ENCODE assay signal across 9 cellular contexts in genomic region chr19:46404884-46405658, GRCh38. TPM values are rescaled to one million over a fixed set of nuclear protein-coding genes. Genes with fewer than 3 reads are reported as not detected.
DNase-seq lines count a peak whose midpoint lies in the region; ATAC-seq and TF ChIP-seq lines count a peak whose summit lies in the region.
"Had no signal": no experiment of that assay in that cellular context is flagged by ENCODE, and none has a peak within 500 bp of the region (broad histone marks: within the 10 kb centered on the region; RNA-seq: fewer than 3 reads in every experiment).

No MANE protein-coding gene starts in this region.

- H3K4me3 ChIP-seq in AG04450 (ENCODE audit: low read depth, low read length) = no peak overlapping the region
- peak overlapping the region; percentile 36 to 50 (median 42) for H3K4me3 ChIP-seq in esophagus muscularis mucosa

- H3K27ac ChIP-seq in AG04450 (ENCODE audit: low read depth, low read length) (no peak overlapping the region), esophagus muscularis mucosa (replicated peaks in 1 of 4) (peak overlapping the region; percentile 41 to 66 (median 53))

- ATAC-seq in naive thymus-derived CD8-positive, alpha-beta T cell = peak; percentile 49 to 52
- ATAC-seq in T-helper 17 cell = no peak
- ATAC-seq in HG03025 (IDR thresholded peaks at IDR 0.05; ENCODE audit: low FRiP score, unreplicated experiment) = no peak

- CTCF ChIA-PET in AG04450 (lab: Charles Lee) = interaction anchor here (0.8 to 8.2 kb wide), 6 partner anchors 8 to 137 kb away, joined by 3 to 66 read pairs (median 8); partner anchors contain the start of gene CCDC8

- TF ChIP-seq POLR2A in esophagus muscularis mucosa (IDR thresholded peaks at IDR 0.05; ENCODE audit: low read depth) = no peak

- POLR2A ChIA-PET in AG04450 (lab: Yijun Ruan, JAX) = interaction anchor here (0.6 to 0.9 kb wide), 2 partner anchors 8 to 58 kb away, joined by 3 to 9 read pairs; partner anchors contain the start of gene CCDC8
- POLR2A ChIA-PET in naive thymus-derived CD8-positive, alpha-beta T cell (lab: Charles Lee) = interaction anchor here (0.6 kb wide), 1 partner anchor 170 kb away, joined by 4 read pairs; no protein-coding TSS in a partner anchor

- peaks cover 12 to 55% (median 42%) of the 10 kb centered on the region in 4 donors for H3K4me1 ChIP-seq in esophagus muscularis mucosa

- peaks cover 34 to 86% (median 55%) of the 10 kb centered on the region in 5 donors for H3K27me3 Mint-ChIP-seq in naive thymus-derived CD8-positive, alpha-beta T cell
- H3K27me3 Mint-ChIP-seq in T-helper 17 cell = peaks cover 62% of the 10 kb centered on the region

- H3K27me3 ChIP-seq in AG04450 (ENCODE audit: control insufficient read depth, insufficient read depth, low read length) (no peaks in the 10 kb centered on the region), esophagus muscularis mucosa (peaks cover 0 to 93% (median 29%) of the 10 kb centered on the region in 4 donors)

- no peaks in the 10 kb centered on the region for H3K36me3 Mint-ChIP-seq in naive thymus-derived CD8-positive, alpha-beta T cell
- H3K36me3 Mint-ChIP-seq in T-helper 17 cell (ENCODE audit: low read depth) = peaks cover 15% of the 10 kb centered on the region

- H3K9me3 ChIP-seq in AG04450 (ENCODE audit: control insufficient read depth, insufficient read depth, low read length) (no peaks in the 10 kb centered on the region; the same call in 1 of the 2 replicates), esophagus muscularis mucosa (no peaks in the 10 kb centered on the region), T-helper 17 cell (ENCODE audit: control insufficient read depth, low read length, poor library complexity, severe bottlenecking) (no peaks in the 10 kb centered on the region)

- H3K4me3 Mint-ChIP-seq in naive thymus-derived CD8-positive, alpha-beta T cell = peak overlapping the region; percentile 14 to 90 (median 76)
- H3K4me3 Mint-ChIP-seq in T-helper 17 cell = no peak overlapping the region

- peaks cover 18 to 28% (median 22%) of the 10 kb centered on the region in 4 donors for H3K4me1 Mint-ChIP-seq in naive thymus-derived CD8-positive, alpha-beta T cell
- peaks cover 22% of the 10 kb centered on the region for H3K4me1 Mint-ChIP-seq in T-helper 17 cell

- DNase-seq in AG04450 (ENCODE audit: low read depth, low spot score) (no peak), HuH-7.5 (ENCODE audit: low spot score) (peak; percentile 68), esophagus muscularis mucosa (ENCODE audit: extremely low spot score) (no peak), T-helper 17 cell (no peak), RPMI8226 (no peak), GM20000 (ENCODE audit: low spot score) (no peak)
- no peak for DNase-seq in naive thymus-derived CD8-positive, alpha-beta T cell

- H3K36me3 ChIP-seq in esophagus muscularis mucosa = no peaks in the 10 kb centered on the region

- H3K9me3 Mint-ChIP-seq in naive thymus-derived CD8-positive, alpha-beta T cell = no peaks in the 10 kb centered on the region

- no peak for TF ChIP-seq EP300 in esophagus muscularis mucosa (IDR thresholded peaks at IDR 0.05)

- TF ChIP-seq CTCF in AG04450 (IDR thresholded peaks at IDR 0.05; ENCODE audit: low read depth, low read length) (peak; percentile 29; the same call in 1 of the 2 replicates), esophagus muscularis mucosa (IDR thresholded peaks at IDR 0.05) (peak in 1 of 3 experiments; percentile 15), GM20000 (IDR thresholded peaks at IDR 0.05; ENCODE audit: extremely low read depth, missing control alignments) (no peak)

- intact Hi-C loops in esophagus muscularis mucosa (cut with DNase I) = no loop called here

- 35% methylated on average over 36 of the region's 44 CpGs for WGBS in esophagus muscularis mucosa

- H3K27ac Mint-ChIP-seq in naive thymus-derived CD8-positive, alpha-beta T cell = no peak overlapping the region
- no peak overlapping the region for H3K27ac Mint-ChIP-seq in T-helper 17 cell

RNA-seq across cellular contexts. Expression of gene CCDC8, which starts 8.3 kb away (rescaled TPM):
- polyA plus RNA-seq in AG04450 (2011; rRNA removed) = 9.2 and 10.5 TPM in 2 replicates
- 11.3 and 12.4 TPM in 2 replicates for polyA minus RNA-seq in AG04450 (2011; rRNA and poly(A)+ RNA removed)
- total RNA-seq in esophagus muscularis mucosa (10 to 100 TPM in 1 of 4 donors, 1 to 10 TPM in 3; 4.5 to 11.6 (median 4.9) TPM), T-helper 17 cell (not detected)
- total RNA-seq in naive thymus-derived CD8-positive, alpha-beta T cell = not detected
- not detected for polyA plus RNA-seq in naive thymus-derived CD8-positive, alpha-beta T cell
- total RNA-seq: NCI-H460 had no signal

RNA-seq across cellular contexts. Expression of gene PNMA8C, which starts 23.7 kb away (rescaled TPM):
- polyA plus RNA-seq in AG04450 (2011; rRNA removed) = 0.19 and 0.21 TPM in 2 replicates
- polyA minus RNA-seq in AG04450 (2011; rRNA and poly(A)+ RNA removed) = 0.51 and 0.87 TPM in 2 replicates
- under 1 TPM; 0.13 to 0.42 (median 0.17) TPM for total RNA-seq in esophagus muscularis mucosa
- total RNA-seq in naive thymus-derived CD8-positive, alpha-beta T cell = not detected
- not detected for polyA plus RNA-seq in naive thymus-derived CD8-positive, alpha-beta T cell
- total RNA-seq in T-helper 17 cell = under 1 TPM; 0.10 to 0.12 TPM
- total RNA-seq: NCI-H460 had no signal

RNA-seq across cellular contexts. Expression of gene PPP5C, which starts 58.2 kb away (rescaled TPM):
- 73.7 and 85.9 TPM in 2 replicates for polyA plus RNA-seq in AG04450 (2011; rRNA removed)
- polyA minus RNA-seq in AG04450 (2011; rRNA and poly(A)+ RNA removed) = 90.8 and 101 TPM in 2 replicates
- total RNA-seq in esophagus muscularis mucosa = 10 to 100 TPM; 39.9 to 74.7 (median 61.9) TPM
- total RNA-seq in naive thymus-derived CD8-positive, alpha-beta T cell = 10 to 100 TPM; 47.3 to 47.7 TPM
- 10 to 100 TPM; 20.8 to 35.7 (median 31.0) TPM for polyA plus RNA-seq in naive thymus-derived CD8-positive, alpha-beta T cell
- 10 to 100 TPM; 34.8 to 42.8 TPM for total RNA-seq in T-helper 17 cell

Comparison
In these comparisons a context has a peak if more than half of its experiments do, and no peak if none do; other contexts are left out.
1. ATAC-seq: peak in naive thymus-derived CD8-positive, alpha-beta T cell (2 of 2); none in T-helper 17 cell (single experiment) and HG03025 (single experiment).
2. RNA of gene CCDC8, which starts 8.3 kb away (total RNA-seq): 4.5 to 11.6 TPM in esophagus muscularis mucosa; not detected in naive thymus-derived CD8-positive, alpha-beta T cell and not detected in T-helper 17 cell; every median in the first group is over 4 times any median in the second.